In the genomic region with DNA sequence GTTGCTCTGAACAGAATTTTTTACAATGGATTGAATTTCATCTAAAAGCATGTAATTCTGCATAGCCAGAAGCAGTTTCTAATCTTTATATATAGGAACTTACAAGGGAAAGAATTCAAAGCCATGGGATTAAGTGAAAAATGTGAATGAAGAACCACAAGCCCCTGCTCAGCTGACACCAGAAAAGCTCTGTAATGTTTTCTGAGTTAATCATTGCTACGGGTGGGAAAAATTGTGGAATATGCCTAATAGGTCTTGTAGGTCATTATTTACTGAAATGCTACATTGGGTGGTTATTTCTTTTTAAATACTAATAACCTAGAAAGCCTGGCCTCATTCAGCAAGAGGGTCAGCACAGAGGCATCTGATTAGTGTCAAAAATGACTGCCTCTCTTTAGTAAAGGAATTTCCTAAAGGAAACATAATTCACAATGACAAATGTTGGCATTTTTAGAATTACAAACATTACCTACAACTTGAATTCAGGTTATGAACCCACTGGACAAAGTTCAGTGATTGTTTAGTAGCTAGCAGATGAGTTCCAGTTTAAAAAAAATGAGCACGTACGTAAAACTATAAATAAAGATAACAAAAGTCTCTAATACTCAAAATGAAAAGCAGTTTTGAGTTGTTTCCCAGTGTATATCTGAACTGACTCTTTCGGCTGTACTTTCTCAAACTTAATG, we compare ENCODE assay signal across 15 cellular contexts.
A peak's percentile ranks its signal among the peaks of the same experiment; 100 is the strongest.
DNase-seq lines count a peak whose midpoint lies in the region; ATAC-seq, FAIRE-seq and TF ChIP-seq lines count a peak whose summit lies in the region.
"Had no signal": no experiment of that assay in that cellular context is flagged by ENCODE, and none has a peak within 500 bp of the region (broad histone marks: within the 10 kb centered on the region; RNA-seq: fewer than 3 reads in every experiment).

No MANE protein-coding gene starts in this region.

- TF ChIP-seq EP300 in A549 (IDR thresholded peaks at IDR 0.05), result no peak
- peak in 1 of 2 experiments; percentile 46; a peak in 2 of 4 replicates for TF ChIP-seq EP300 in HepG2 (IDR thresholded peaks at IDR 0.05; ENCODE audit: low read depth in 2 of 2, low read length in 2 of 2)
- no peak for TF ChIP-seq EP300 in HepG2 (CRISPR knock-in tag; IDR thresholded peaks at IDR 0.05; ENCODE audit: borderline replicate concordance)
- no peak for TF ChIP-seq EP300 in ovary (IDR thresholded peaks at IDR 0.05)

- POLR2A ChIA-PET in A549 (lab: Yijun Ruan, JAX) (no interaction called here), HepG2 (lab: Yijun Ruan, JAX) (interaction anchor here (0.8 to 1.7 kb wide), 2 partner anchors 23 to 72 kb away, joined by 3 to 4 read pairs; no protein-coding TSS in a partner anchor)

- H3K27ac ChIP-seq in A549, result peak overlapping the region; percentile 31 to 54; a peak in 5 of 6 replicates
- peak overlapping the region; percentile 77 for H3K27ac ChIP-seq in HepG2 (ENCODE audit: extremely low read length, insufficient read depth, low read length)
- H3K27ac ChIP-seq in ovary, result no peak overlapping the region
- H3K27ac ChIP-seq: KMS-11 had no signal

- WGBS in A549 (ENCODE audit: missing lambda C conversion rate), result 3% methylated on average over 4 of the region's 4 CpGs
- 10% methylated on average over 4 of the region's 4 CpGs for WGBS in HepG2 (ENCODE audit: low lambda C conversion rate)
- WGBS in ovary, 3 donors, result 1 to 9% (median 6%) methylated on average over 4 of the region's 4 CpGs

- no peaks in the 10 kb centered on the region for H3K27me3 ChIP-seq in HepG2 (ENCODE audit: control insufficient read depth in 1 of 2, insufficient read depth in 2 of 2, low read length in 2 of 2)
- no peaks in the 10 kb centered on the region for H3K27me3 ChIP-seq in ovary

- CTCF ChIA-PET in A549 (lab: Yijun Ruan, JAX), result no interaction called here
- CTCF ChIA-PET in HepG2 (lab: Yijun Ruan, JAX; ENCODE audit: low intra/inter-chr PET ratio, low total read pairs), result no interaction called here

- H3K4me2 ChIP-seq in A549, result peak overlapping the region; percentile 75
- H3K4me2 ChIP-seq in HepG2 (ENCODE audit: low read depth, low read length), result peak overlapping the region; percentile 65
- H3K4me2 ChIP-seq: KMS-11 had no signal

- H3K9me3 ChIP-seq in A549 (no peaks in the 10 kb centered on the region), HepG2 (ENCODE audit: low read length) (no peaks in the 10 kb centered on the region), ovary (no peaks in the 10 kb centered on the region)

- no peak for TF ChIP-seq RAD21 in A549 (conservative IDR thresholded peaks at IDR 0.05 in 1 of 2, IDR thresholded peaks at IDR 0.05 in 1 of 2)
- TF ChIP-seq RAD21 in HepG2 (CRISPR knock-in tag; IDR thresholded peaks at IDR 0.05), result no peak

- peak in 1 of 2 experiments; percentile 35 for DNase-seq in A549 (ENCODE audit: low read depth in 1 of 2, low spot score in 1 of 2)
- peak; percentile 83 for DNase-seq in HS-27A (ENCODE audit: low read depth)
- DNase-seq in cerebellar cortex (ENCODE audit: low spot score), result peak; percentile 59
- DNase-seq in HepG2 (ENCODE audit: low spot score), result peak; percentile 86
- DNase-seq in ovary, result no peak
- no peak for DNase-seq in NCI-H2107 (lab: John Stamatoyannopoulos, UW)
- no peak for DNase-seq in NCI-H69 (lab: John Stamatoyannopoulos, UW)
- DNase-seq: central memory CD4-positive, alpha-beta T cell; naive thymus-derived CD8-positive, alpha-beta T cell; NCI-H187; SHP77 treated with DMSO at 0.1 percent for 48 hours had no signal

- H3K79me2 ChIP-seq in HepG2 (ENCODE audit: insufficient read depth, low read length), result no peaks in the 10 kb centered on the region

- peak overlapping the region; percentile 55 for H3K9ac ChIP-seq in HepG2 (ENCODE audit: insufficient read depth, low read depth, low read length)
- H3K9ac ChIP-seq: KMS-11 had no signal

- ATAC-seq in A549 (peak in 1 of 2 experiments; percentile 48; a peak in 4 of 6 replicates), HepG2 (peak; percentile 84), GM21619 (IDR thresholded peaks at IDR 0.05; ENCODE audit: unreplicated experiment) (no peak)
- ATAC-seq: naive thymus-derived CD8-positive, alpha-beta T cell had no signal

- intact Hi-C loops in HepG2 (cut with micrococcal nuclease; ENCODE audit: unreplicated experiment) (loop anchor here (10.0 kb wide), 1 partner anchor 63 kb away; no protein-coding TSS in a partner anchor), ovary (cut with DNase I) (no loop called here)

- peak overlapping the region; percentile 13; the same call in 1 of the 3 replicates for H3K4me3 ChIP-seq in A549
- peak overlapping the region in 2 of 3 experiments; percentile 13 to 29; a peak in 3 of 6 replicates for H3K4me3 ChIP-seq in HepG2 (replicated peaks in 1 of 3; ENCODE audit: insufficient read depth in 1 of 3, low read depth in 2 of 3, low read length in 3 of 3)
- no peak overlapping the region for H3K4me3 ChIP-seq in ovary
- H3K4me3 ChIP-seq: skin epidermis had no signal

- H3K4me1 ChIP-seq in A549 (peaks cover 31% of the 10 kb centered on the region), HepG2 (ENCODE audit: insufficient read depth, low read length) (peaks cover 65% of the 10 kb centered on the region), ovary (ENCODE audit: insufficient read depth) (no peaks in the 10 kb centered on the region)

- FAIRE-seq in A549 (lab: Jason Lieb, UNC) (peak; percentile 74), HepG2 (lab: Jason Lieb, UNC) (peak; percentile 4)
- FAIRE-seq: A204.1 had no signal

- no peaks in the 10 kb centered on the region for H4K20me1 ChIP-seq in HepG2 (ENCODE audit: insufficient read depth, low read length)

- TF ChIP-seq CTCF in A549 (IDR thresholded peaks at IDR 0.05), result no peak
- no peak for TF ChIP-seq CTCF in HepG2 (CRISPR knock-in tag; IDR thresholded peaks at IDR 0.05)
- TF ChIP-seq CTCF in ovary (IDR thresholded peaks at IDR 0.05), result no peak

- H2AFZ ChIP-seq in HepG2 (ENCODE audit: low read length), result peak overlapping the region; percentile 62

- no TSS peak for BruUV-seq in HepG2 (replicated peaks; lab: Mats Ljungman, UMichigan)

- H3K36me3 ChIP-seq in HepG2 (replicated peaks in 1 of 2; ENCODE audit: control insufficient read depth in 1 of 2, insufficient read depth in 2 of 2, low read length in 2 of 2), result no peaks in the 10 kb centered on the region
- H3K36me3 ChIP-seq in ovary, result no peaks in the 10 kb centered on the region

- in situ Hi-C loops in HepG2 (cut with HindIII; ENCODE audit: extremely low pct_ligation_motif_present, low pct_unique_long_range_greater_than_20kb), result no loop called here

- TF ChIP-seq POLR2A in A549 (IDR thresholded peaks at IDR 0.05; ENCODE audit: low read length), result no peak
- TF ChIP-seq POLR2A in HepG2 (IDR thresholded peaks at IDR 0.05; ENCODE audit: insufficient read depth in 1 of 2, low read depth in 2 of 2, low read length in 2 of 2), result no peak
- no peak for TF ChIP-seq POLR2A in ovary (IDR thresholded peaks at IDR 0.05)

TF ChIP-seq in A549, 52 proteins besides CTCF, POLR2A, EP300 and RAD21:
- no peak for TF ChIP-seq KDM5A (IDR thresholded peaks at IDR 0.05)
- TF ChIP-seq MAFK (IDR thresholded peaks at IDR 0.05; ENCODE audit: partially characterized antibody), result no peak
- TF ChIP-seq ZSCAN20 (CRISPR knock-in tag; IDR thresholded peaks at IDR 0.05), result no peak
- TF ChIP-seq HDAC2 (IDR thresholded peaks at IDR 0.05), result no peak
- no peak for TF ChIP-seq FOXS1 (CRISPR knock-in tag; IDR thresholded peaks at IDR 0.05)
- TF ChIP-seq EHMT2 (IDR thresholded peaks at IDR 0.05; ENCODE audit: low read depth), result no peak
- no peak for TF ChIP-seq PHF8 (IDR thresholded peaks at IDR 0.05; ENCODE audit: borderline replicate concordance, low read depth)
- no peak for TF ChIP-seq POLR2AphosphoS2 (conservative IDR thresholded peaks at IDR 0.05; ENCODE audit: low read length)
- no peak for TF ChIP-seq RARB (CRISPR knock-in tag; IDR thresholded peaks at IDR 0.05)
- no peak for TF ChIP-seq HOXA7 (CRISPR knock-in tag; IDR thresholded peaks at IDR 0.05)
- TF ChIP-seq, protein P1, sequence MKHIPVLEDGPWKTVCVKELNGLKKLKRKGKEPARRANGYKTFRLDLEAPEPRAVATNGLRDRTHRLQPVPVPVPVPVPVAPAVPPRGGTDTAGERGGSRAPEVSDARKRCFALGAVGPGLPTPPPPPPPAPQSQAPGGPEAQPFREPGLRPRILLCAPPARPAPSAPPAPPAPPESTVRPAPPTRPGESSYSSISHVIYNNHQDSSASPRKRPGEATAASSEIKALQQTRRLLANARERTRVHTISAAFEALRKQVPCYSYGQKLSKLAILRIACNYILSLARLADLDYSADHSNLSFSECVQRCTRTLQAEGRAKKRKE (CRISPR knock-in tag; IDR thresholded peaks at IDR 0.05; ENCODE audit: low read depth), result no peak
- TF ChIP-seq TP53 (CRISPR knock-in tag; IDR thresholded peaks at IDR 0.05), result no peak
- no peak for TF ChIP-seq HOXB5 (CRISPR knock-in tag; IDR thresholded peaks at IDR 0.05)
- no peak for TF ChIP-seq EHF (CRISPR knock-in tag; IDR thresholded peaks at IDR 0.05)
TF ChIP-seq in A549: peak in this region for 0.

TF ChIP-seq in HepG2, 621 proteins besides CTCF, POLR2A, EP300 and RAD21 (continues in another document):
- TF ChIP-seq U2AF2 (IDR thresholded peaks at IDR 0.05; ENCODE audit: low read depth, low read length) (no peak), ZSCAN9 (CRISPR knock-in tag; IDR thresholded peaks at IDR 0.05; ENCODE audit: borderline replicate concordance) (no peak)
- TF ChIP-seq, protein P2, sequence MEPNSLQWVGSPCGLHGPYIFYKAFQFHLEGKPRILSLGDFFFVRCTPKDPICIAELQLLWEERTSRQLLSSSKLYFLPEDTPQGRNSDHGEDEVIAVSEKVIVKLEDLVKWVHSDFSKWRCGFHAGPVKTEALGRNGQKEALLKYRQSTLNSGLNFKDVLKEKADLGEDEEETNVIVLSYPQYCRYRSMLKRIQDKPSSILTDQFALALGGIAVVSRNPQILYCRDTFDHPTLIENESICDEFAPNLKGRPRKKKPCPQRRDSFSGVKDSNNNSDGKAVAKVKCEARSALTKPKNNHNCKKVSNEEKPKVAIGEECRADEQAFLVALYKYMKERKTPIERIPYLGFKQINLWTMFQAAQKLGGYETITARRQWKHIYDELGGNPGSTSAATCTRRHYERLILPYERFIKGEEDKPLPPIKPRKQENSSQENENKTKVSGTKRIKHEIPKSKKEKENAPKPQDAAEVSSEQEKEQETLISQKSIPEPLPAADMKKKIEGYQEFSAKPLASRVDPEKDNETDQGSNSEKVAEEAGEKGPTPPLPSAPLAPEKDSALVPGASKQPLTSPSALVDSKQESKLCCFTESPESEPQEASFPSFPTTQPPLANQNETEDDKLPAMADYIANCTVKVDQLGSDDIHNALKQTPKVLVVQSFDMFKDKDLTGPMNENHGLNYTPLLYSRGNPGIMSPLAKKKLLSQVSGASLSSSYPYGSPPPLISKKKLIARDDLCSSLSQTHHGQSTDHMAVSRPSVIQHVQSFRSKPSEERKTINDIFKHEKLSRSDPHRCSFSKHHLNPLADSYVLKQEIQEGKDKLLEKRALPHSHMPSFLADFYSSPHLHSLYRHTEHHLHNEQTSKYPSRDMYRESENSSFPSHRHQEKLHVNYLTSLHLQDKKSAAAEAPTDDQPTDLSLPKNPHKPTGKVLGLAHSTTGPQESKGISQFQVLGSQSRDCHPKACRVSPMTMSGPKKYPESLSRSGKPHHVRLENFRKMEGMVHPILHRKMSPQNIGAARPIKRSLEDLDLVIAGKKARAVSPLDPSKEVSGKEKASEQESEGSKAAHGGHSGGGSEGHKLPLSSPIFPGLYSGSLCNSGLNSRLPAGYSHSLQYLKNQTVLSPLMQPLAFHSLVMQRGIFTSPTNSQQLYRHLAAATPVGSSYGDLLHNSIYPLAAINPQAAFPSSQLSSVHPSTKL (CRISPR knock-in tag; IDR thresholded peaks at IDR 0.05), result peak; percentile 71; the same call in 1 of the 2 replicates

Comparison
In these comparisons a context has a peak if more than half of its experiments do, and no peak if none do; other contexts are left out.
1. DNase-seq: peak in HS-27A (single experiment), cerebellar cortex (single experiment) and HepG2 (single experiment); none in ovary (0 of 5), NCI-H2107 (single experiment) and NCI-H69 (single experiment).
2. H3K27ac ChIP-seq: peak in A549 (2 of 2) and HepG2 (single experiment); none in ovary (0 of 2).